6 cellular contexts compared by ENCODE assay signal in genomic region chr16:23595246-23595950, GRCh38. TPM values are rescaled to one million over a fixed set of nuclear protein-coding genes. Genes with fewer than 3 reads are reported as not detected.
DNase-seq lines count a peak whose midpoint lies in the region; ATAC-seq lines count a peak whose summit lies in the region.

No MANE protein-coding gene starts in this region.

- peaks cover 13% of the 10 kb centered on the region for H3K4me1 ChIP-seq in iPS-20b (ENCODE audit: insufficient read depth, low read length)

- peak overlapping the region; percentile 99 for H3K4me3 ChIP-seq in iPS-20b (ENCODE audit: low read length)

- no peaks in the 10 kb centered on the region for H3K27me3 ChIP-seq in iPS-20b (ENCODE audit: insufficient read depth, low read length)

- no peaks in the 10 kb centered on the region for H3K9me3 ChIP-seq in iPS-20b (ENCODE audit: insufficient read depth, low read depth, low read length)

- H3K9ac ChIP-seq in iPS-20b (ENCODE audit: low read depth, low read length), result peak overlapping the region; percentile 97

- peak overlapping the region; percentile 72 for H3K27ac ChIP-seq in iPS-20b (ENCODE audit: low read length)

- in situ Hi-C loops in SK-MEL-5 (cut with HindIII; ENCODE audit: low pct_unique_long_range_greater_than_20kb, low sequenced_read_pairs), result no loop called here

- H3K36me3 ChIP-seq in iPS-20b (ENCODE audit: insufficient read depth, low read depth, low read length), result peaks cover 34% of the 10 kb centered on the region

- DNase-seq in SK-MEL-5 (ENCODE audit: low read depth, low spot score), result peak; percentile 4
- DNase-seq in putamen (ENCODE audit: low spot score), result no peak
- no peak for DNase-seq in middle frontal gyrus (ENCODE audit: extremely low spot score, low spot score)
- no peak for DNase-seq in activated CD4-positive, alpha-beta T cell treated with anti-CD3 and anti-CD28 coated beads, Interleukin-2, amount 50 U/mL, for 48 hours

- ATAC-seq in GM18502 (IDR thresholded peaks at IDR 0.05; ENCODE audit: poor library complexity, unreplicated experiment), result peak; percentile 8

RNA-seq across cellular contexts. Expression of gene NDUFAB1, which starts 0.7 kb away (rescaled TPM):
- total RNA-seq in SK-MEL-5 (2014; rRNA removed; shearing (Covaris generic)), result 182 and 201 TPM in 2 replicates
- polyA plus RNA-seq in SK-MEL-5 (2015; cell fraction: cytosol; rRNA removed), result 158 and 222 TPM in 2 replicates
- polyA plus RNA-seq in SK-MEL-5 (2015; cell fraction: nucleus; rRNA removed), result 48.3 and 53.0 TPM in 2 replicates

RNA-seq across cellular contexts. Expression of gene UBFD1, which starts 37.9 kb away (rescaled TPM):
- total RNA-seq in SK-MEL-5 (2014; rRNA removed; shearing (Covaris generic)), result 41.7 and 53.1 TPM in 2 replicates
- 95.2 and 98.0 TPM in 2 replicates for polyA plus RNA-seq in SK-MEL-5 (2015; cell fraction: cytosol; rRNA removed)
- polyA plus RNA-seq in SK-MEL-5 (2015; cell fraction: nucleus; rRNA removed), result 88.4 and 100 TPM in 2 replicates

RNA-seq across cellular contexts. Expression of gene EARS2, which starts 38.2 kb away (rescaled TPM):
- 41.9 and 44.3 TPM in 2 replicates for total RNA-seq in SK-MEL-5 (2014; rRNA removed; shearing (Covaris generic))
- polyA plus RNA-seq in SK-MEL-5 (2015; cell fraction: cytosol; rRNA removed), result 67.5 and 73.0 TPM in 2 replicates
- 45.2 and 61.6 TPM in 2 replicates for polyA plus RNA-seq in SK-MEL-5 (2015; cell fraction: nucleus; rRNA removed)

RNA-seq across cellular contexts. Expression of gene PALB2, which starts 45.7 kb away (rescaled TPM):
- 21.1 and 28.8 TPM in 2 replicates for total RNA-seq in SK-MEL-5 (2014; rRNA removed; shearing (Covaris generic))
- 14.2 and 14.3 TPM in 2 replicates for polyA plus RNA-seq in SK-MEL-5 (2015; cell fraction: cytosol; rRNA removed)
- polyA plus RNA-seq in SK-MEL-5 (2015; cell fraction: nucleus; rRNA removed), result 38.5 and 51.1 TPM in 2 replicates

RNA-seq across cellular contexts. Expression of gene DCTN5, which starts 45.9 kb away (rescaled TPM):
- 70.6 and 75.6 TPM in 2 replicates for total RNA-seq in SK-MEL-5 (2014; rRNA removed; shearing (Covaris generic))
- 54.6 and 59.9 TPM in 2 replicates for polyA plus RNA-seq in SK-MEL-5 (2015; cell fraction: cytosol; rRNA removed)
- 60.0 and 97.8 TPM in 2 replicates for polyA plus RNA-seq in SK-MEL-5 (2015; cell fraction: nucleus; rRNA removed)
